In the genomic region with DNA sequence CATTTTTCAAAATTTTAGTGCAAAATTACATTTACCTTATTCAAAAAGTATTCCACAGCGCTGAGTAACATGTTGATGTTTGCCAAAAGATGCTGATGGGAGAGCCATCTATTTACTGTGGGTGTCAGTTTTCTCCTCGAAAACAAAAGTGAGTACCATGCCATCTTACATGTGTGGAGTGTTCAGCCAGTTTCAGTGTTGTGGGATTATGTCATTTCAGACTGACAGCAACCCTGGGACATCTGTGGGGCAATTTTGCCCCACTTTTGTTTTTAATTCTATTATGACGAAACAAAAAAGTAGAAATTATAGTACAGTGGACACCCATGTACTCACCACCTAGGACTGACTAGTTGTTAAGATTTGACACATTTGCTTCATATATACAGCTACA, we compare ENCODE assay signal across 1 cellular context.
TF ChIP-seq lines count a peak whose summit lies in the region.

No MANE protein-coding gene starts in this region.

TF ChIP-seq in H1, 55 proteins besides CTCF, POLR2A, EP300 and RAD21 (continued from another document):
- TF ChIP-seq SAP30 (IDR thresholded peaks at IDR 0.05; ENCODE audit: insufficient read depth, insufficient replicate concordance, low read length): no peak
- no peak for TF ChIP-seq CHD2 (IDR thresholded peaks at IDR 0.05; ENCODE audit: low read length)
- no peak for TF ChIP-seq CTBP2 (IDR thresholded peaks at IDR 0.05; ENCODE audit: borderline replicate concordance, insufficient read depth, insufficient read length, low read length)
- TF ChIP-seq BCL11A (IDR thresholded peaks at IDR 0.05; ENCODE audit: low read depth in 2 of 2, low read length in 2 of 2): no peak
- no peak for TF ChIP-seq RFX5 (IDR thresholded peaks at IDR 0.05; ENCODE audit: borderline replicate concordance, low read depth, low read length)
- no peak for TF ChIP-seq CREB1 (IDR thresholded peaks at IDR 0.05)
- TF ChIP-seq CBX5 (IDR thresholded peaks at IDR 0.05; ENCODE audit: low read depth, low read length): no peak
- no peak for TF ChIP-seq CEBPB (IDR thresholded peaks at IDR 0.05; ENCODE audit: low read depth, low read length)
